Comparison of ENCODE assay signal across 11 cellular contexts in the genomic region with DNA sequence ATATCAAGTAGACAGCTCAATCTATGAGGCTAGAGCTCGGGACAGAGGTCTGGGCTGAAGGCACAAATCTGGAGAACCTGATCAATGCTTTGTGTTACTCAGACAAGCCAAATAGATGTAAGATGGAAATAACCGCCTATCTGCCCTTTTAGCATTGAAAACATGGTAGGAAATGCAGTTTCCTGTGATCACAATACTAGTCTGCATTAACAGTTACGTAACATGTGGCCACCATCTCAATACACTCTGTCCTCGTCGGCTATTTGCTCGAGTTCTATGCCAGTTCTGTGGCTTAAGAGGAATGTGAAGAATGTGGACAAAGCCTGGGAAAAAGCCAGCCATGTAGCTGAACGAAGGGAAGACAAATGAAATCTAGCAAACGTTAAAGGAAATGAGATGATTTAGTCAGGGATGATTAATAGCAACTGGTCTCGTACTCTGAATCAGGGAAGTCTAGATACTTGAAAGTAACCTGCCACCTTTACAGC.
A peak's percentile ranks its signal among the peaks of the same experiment; 100 is the strongest.
DNase-seq lines count a peak whose midpoint lies in the region; ATAC-seq lines count a peak whose summit lies in the region.
"Had no signal": no experiment of that assay in that cellular context is flagged by ENCODE, and none has a peak within 500 bp of the region (broad histone marks: within the 10 kb centered on the region; RNA-seq: fewer than 3 reads in every experiment).

No MANE protein-coding gene starts in this region.

- POLR2A ChIA-PET in naive thymus-derived CD4-positive, alpha-beta T cell (lab: Charles Lee) = interaction anchor here (0.5 kb wide), 1 partner anchor 10 kb away, joined by 4 read pairs; no protein-coding TSS in a partner anchor

- DNase-seq in NCI-H2227 treated with DMSO at 0.1 percent for 48 hours (lab: John Stamatoyannopoulos, UW) (peak; percentile 11), NCI-H2227 (lab: John Stamatoyannopoulos, UW; ENCODE audit: unreplicated experiment) (no peak), T47D (ENCODE audit: low read depth in 1 of 2, low spot score in 1 of 2) (peak; percentile 35 to 97), left lobe of liver (ENCODE audit: low spot score) (peak; percentile 73), ureter (ENCODE audit: low spot score) (peak; percentile 81), NCI-H446 treated with DMSO at 0.1 percent for 48 hours (lab: John Stamatoyannopoulos, UW) (no peak)
- no peak for DNase-seq in naive thymus-derived CD4-positive, alpha-beta T cell

- peaks cover 0 to 13% (median 6%) of the 10 kb centered on the region in 5 donors for H3K27me3 Mint-ChIP-seq in naive thymus-derived CD4-positive, alpha-beta T cell

- ATAC-seq in left lobe of liver (peak; percentile 98), GM19395 (IDR thresholded peaks at IDR 0.05; ENCODE audit: unreplicated experiment) (no peak)
- no peak for ATAC-seq in naive thymus-derived CD4-positive, alpha-beta T cell

- no peaks in the 10 kb centered on the region for H3K4me1 ChIP-seq in naive thymus-derived CD4-positive, alpha-beta T cell (ENCODE audit: control insufficient read depth in 2 of 2, insufficient read depth in 2 of 2, low read length in 2 of 2)

- no peaks in the 10 kb centered on the region for H3K36me3 ChIP-seq in naive thymus-derived CD4-positive, alpha-beta T cell (ENCODE audit: control insufficient read depth in 2 of 3, insufficient read depth in 3 of 3, low read length in 3 of 3)

- no peaks in the 10 kb centered on the region for H3K36me3 Mint-ChIP-seq in naive thymus-derived CD4-positive, alpha-beta T cell
- H3K36me3 Mint-ChIP-seq: CD14-positive monocyte, IgD-negative memory B cell had no signal

- no peak overlapping the region for H3K27ac ChIP-seq in naive thymus-derived CD4-positive, alpha-beta T cell (ENCODE audit: low read depth, low read length)

- CTCF ChIA-PET in naive thymus-derived CD4-positive, alpha-beta T cell (lab: Charles Lee) = no interaction called here

- H3K4me3 ChIP-seq in naive thymus-derived CD4-positive, alpha-beta T cell (ENCODE audit: low read length) = no peak overlapping the region

- intact Hi-C loops in naive thymus-derived CD4-positive, alpha-beta T cell (cut with micrococcal nuclease) = no loop called here

- no peaks in the 10 kb centered on the region for H3K9me3 ChIP-seq in naive thymus-derived CD4-positive, alpha-beta T cell (ENCODE audit: control insufficient read depth in 2 of 3, low read length in 3 of 3)

- peaks cover 0 to 7% (median 0%) of the 10 kb centered on the region in 7 donors for H3K4me1 Mint-ChIP-seq in naive thymus-derived CD4-positive, alpha-beta T cell
- H3K4me1 Mint-ChIP-seq: central memory CD8-positive, alpha-beta T cell had no signal

- H3K27ac Mint-ChIP-seq in naive thymus-derived CD4-positive, alpha-beta T cell = peak overlapping the region in 1 of 9 donors; percentile 26
- H3K27ac Mint-ChIP-seq: IgD-negative memory B cell had no signal

- no peaks in the 10 kb centered on the region for H3K9me3 Mint-ChIP-seq in naive thymus-derived CD4-positive, alpha-beta T cell
- H3K9me3 Mint-ChIP-seq: central memory CD8-positive, alpha-beta T cell; IgD-negative memory B cell had no signal

- no peaks in the 10 kb centered on the region for H3K27me3 ChIP-seq in naive thymus-derived CD4-positive, alpha-beta T cell (ENCODE audit: control insufficient read depth in 2 of 2, insufficient read depth in 2 of 2, low read length in 2 of 2)

- H3K4me3 Mint-ChIP-seq in naive thymus-derived CD4-positive, alpha-beta T cell = no peak overlapping the region
- H3K4me3 Mint-ChIP-seq: central memory CD8-positive, alpha-beta T cell; IgD-negative memory B cell had no signal

- in situ Hi-C loops in T47D (cut with HindIII; ENCODE audit: low pct_unique_long_range_greater_than_20kb, low sequenced_read_pairs) = no loop called here

Comparison
In these comparisons a context has a peak if more than half of its experiments do, and no peak if none do; other contexts are left out.
1. DNase-seq: peak in NCI-H2227 treated with DMSO at 0.1 percent for 48 hours (single experiment), T47D (2 of 2), left lobe of liver (single experiment) and ureter (single experiment); none in NCI-H2227 (single experiment), NCI-H446 treated with DMSO at 0.1 percent for 48 hours (single experiment) and naive thymus-derived CD4-positive, alpha-beta T cell (0 of 9).